ENCODE assay signal across 26 cellular contexts in genomic region chr1:13652238-13652637, GRCh38.
"Had no signal": no experiment of that assay in that cellular context is flagged by ENCODE, and none has a peak within 500 bp of the region (broad histone marks: within the 10 kb centered on the region; RNA-seq: fewer than 3 reads in every experiment).

No MANE protein-coding gene starts in this region.

- H3K4me1 Mint-ChIP-seq: mesothelial cell of epicardium; naive B cell; neural crest cell; stimulated activated memory B cell treated with anti-CD40 and anti-IgM and Interleukin-4, amounts not matched to agents 10 μg/mL and 1 μg/mL and 100 μg/mL, for 72 hours had no signal

- H3K27me3 ChIP-seq: esophagus squamous epithelium, gastrocnemius medialis, hepatocyte, right lobe of liver, testis, tibial artery had no signal

- H3K27ac Mint-ChIP-seq: mesothelial cell of epicardium; natural killer cell treated with Interleukin-12 subunit alpha and Interleukin-12 subunit beta and Interleukin-15 and Interleukin-18, amount 100 ng/mL, for 72 hours; progenitor cell of endocrine pancreas; stimulated activated memory B cell treated with anti-CD40 and anti-IgM and Interleukin-4, amounts not matched to agents 10 μg/mL and 1 μg/mL and 100 μg/mL, for 72 hours; type B pancreatic cell had no signal

- H3K4me3 Mint-ChIP-seq: mesothelial cell of epicardium; naive B cell; natural killer cell treated with Interleukin-12 subunit alpha and Interleukin-12 subunit beta and Interleukin-15 and Interleukin-18, amount 100 ng/mL, for 72 hours; neural crest cell; stimulated activated memory B cell treated with anti-CD40 and anti-IgM and Interleukin-4, amounts not matched to agents 10 μg/mL and 1 μg/mL and 100 μg/mL, for 72 hours; type B pancreatic cell had no signal

- H3K36me3 ChIP-seq: esophagus squamous epithelium, gastrocnemius medialis, heart left ventricle, left lung, right lobe of liver, tibial artery had no signal

- H3K9me3 Mint-ChIP-seq: type B pancreatic cell had no signal

- H3K9me3 ChIP-seq: esophagus squamous epithelium, gastrocnemius medialis, left lung, mucosa of descending colon, right lobe of liver, testis, tibial artery had no signal

- H3K36me3 Mint-ChIP-seq: mesothelial cell of epicardium; stimulated activated memory B cell treated with anti-CD40 and anti-IgM and Interleukin-4, amounts not matched to agents 10 μg/mL and 1 μg/mL and 100 μg/mL, for 72 hours; type B pancreatic cell had no signal

- H3K27ac ChIP-seq: esophagus squamous epithelium, gastrocnemius medialis, heart left ventricle, hepatocyte, left lung, parathyroid adenoma, right lobe of liver, testis, tibial artery had no signal

- H3K4me1 ChIP-seq: gastrocnemius medialis, heart left ventricle, left lung, parathyroid adenoma, right lobe of liver, testis, tibial artery had no signal

- H3K27me3 Mint-ChIP-seq: stimulated activated memory B cell treated with anti-CD40 and anti-IgM and Interleukin-4, amounts not matched to agents 10 μg/mL and 1 μg/mL and 100 μg/mL, for 72 hours had no signal

- H3K4me3 ChIP-seq: esophagus squamous epithelium, gastrocnemius medialis, heart left ventricle, hepatocyte, left lung, mucosa of descending colon, right lobe of liver, testis, tibial artery had no signal

- DNase-seq: cerebellar nuclear complex; effector memory CD4-positive, alpha-beta T cell; erythroblast; esophagus squamous epithelium; foreskin fibroblast; gastrocnemius medialis; heart left ventricle; left cardiac atrium; left lung; mesenchymal stem cell; mucosa of descending colon; naive B cell; right lobe of liver; stimulated activated CD4-positive, alpha-beta T cell treated with anti-CD3 and anti-CD28 coated beads, Interleukin-4, amount 100 ng/mL, for 4 hours; stimulated activated naive CD8-positive, alpha-beta T cell treated with anti-CD3 and anti-CD28 coated beads, Interleukin-15, Interleukin-2, amounts not matched to agents 100 U/mL and 50 U/mL, for 24 hours; substantia nigra; testis; tibial artery had no signal
